ENCODE assay signal across 11 cellular contexts in genomic region chr6:105981888-105982358, GRCh38.
DNase-seq lines count a peak whose midpoint lies in the region; ATAC-seq, FAIRE-seq and TF ChIP-seq lines count a peak whose summit lies in the region.
"Had no signal": no experiment of that assay in that cellular context is flagged by ENCODE, and none has a peak within 500 bp of the region (broad histone marks: within the 10 kb centered on the region; RNA-seq: fewer than 3 reads in every experiment).

No MANE protein-coding gene starts in this region.

- no peaks in the 10 kb centered on the region for H3K36me3 ChIP-seq in mucosa of stomach (ENCODE audit: control insufficient read depth, insufficient read depth, low read length)
- H3K36me3 ChIP-seq in SJCRH30, result no peaks in the 10 kb centered on the region

- peaks cover 4% of the 10 kb centered on the region for H3K9me3 Mint-ChIP-seq in stimulated activated naive CD8-positive, alpha-beta T cell treated with anti-CD3 and anti-CD28 coated beads, Interleukin-15, Interleukin-2, amounts not matched to agents 100 ng/mL and 50 ng/mL, for 24 hours

- H3K4me1 ChIP-seq in mucosa of stomach (ENCODE audit: control insufficient read depth, insufficient read depth, low read length), result peaks cover 7% of the 10 kb centered on the region
- H3K4me1 ChIP-seq in SJCRH30, result no peaks in the 10 kb centered on the region

- H3K9ac ChIP-seq in mucosa of stomach (ENCODE audit: low read length), result peak overlapping the region; percentile 24

- peaks cover 49% of the 10 kb centered on the region for H3K27me3 ChIP-seq in mucosa of stomach (ENCODE audit: control insufficient read depth, insufficient read depth, low read length)
- no peaks in the 10 kb centered on the region for H3K27me3 ChIP-seq in SJCRH30

- no peak for DNase-seq in stimulated activated naive CD8-positive, alpha-beta T cell treated with anti-CD3 and anti-CD28 coated beads, Interleukin-15, Interleukin-2, amounts not matched to agents 100 U/mL and 50 U/mL, for 24 hours
- no peak for DNase-seq in astrocyte of the cerebellum (ENCODE audit: low read depth)
- DNase-seq in GM12891 (ENCODE audit: insufficient read length, low spot score), result no peak
- no peak for DNase-seq in SJCRH30
- DNase-seq: GF-D8 had no signal

- no peak for ATAC-seq in stimulated activated naive CD8-positive, alpha-beta T cell treated with anti-CD3 and anti-CD28 coated beads, Interleukin-15, Interleukin-2, amounts not matched to agents 100 U/mL and 50 U/mL, for 24 hours
- ATAC-seq in GM21619 (IDR thresholded peaks at IDR 0.05; ENCODE audit: unreplicated experiment) (no peak), HG03135 (IDR thresholded peaks at IDR 0.05; ENCODE audit: unreplicated experiment) (no peak)

- H3K4me1 Mint-ChIP-seq in stimulated activated naive CD8-positive, alpha-beta T cell treated with anti-CD3 and anti-CD28 coated beads, Interleukin-15, Interleukin-2, amounts not matched to agents 100 ng/mL and 50 ng/mL, for 24 hours (ENCODE audit: low read depth), result peaks cover 39% of the 10 kb centered on the region

- H3K27ac Mint-ChIP-seq in stimulated activated naive CD8-positive, alpha-beta T cell treated with anti-CD3 and anti-CD28 coated beads, Interleukin-15, Interleukin-2, amounts not matched to agents 100 ng/mL and 50 ng/mL, for 24 hours, result no peak overlapping the region

- H3K9me3 ChIP-seq in mucosa of stomach (ENCODE audit: control insufficient read depth, low read length), result no peaks in the 10 kb centered on the region
- H3K9me3 ChIP-seq in SJCRH30 (replicated peaks), result no peaks in the 10 kb centered on the region

- H3K4me3 ChIP-seq in astrocyte of the cerebellum (ENCODE audit: low read depth, low read length) (peak overlapping the region; percentile 38), mucosa of stomach (ENCODE audit: low read length) (no peak overlapping the region), SJCRH30 (no peak overlapping the region)

- H3K27me3 Mint-ChIP-seq in stimulated activated naive CD8-positive, alpha-beta T cell treated with anti-CD3 and anti-CD28 coated beads, Interleukin-15, Interleukin-2, amounts not matched to agents 100 ng/mL and 50 ng/mL, for 24 hours, result peaks cover 65% of the 10 kb centered on the region

- TF ChIP-seq POLR2A in GM12891 (IDR thresholded peaks at IDR 0.05; ENCODE audit: low read depth, low read length), result no peak

- in situ Hi-C loops in astrocyte of the cerebellum (cut with HindIII; ENCODE audit: low sequenced_read_pairs), result no loop called here

- H3K4me3 Mint-ChIP-seq in stimulated activated naive CD8-positive, alpha-beta T cell treated with anti-CD3 and anti-CD28 coated beads, Interleukin-15, Interleukin-2, amounts not matched to agents 100 ng/mL and 50 ng/mL, for 24 hours, result peak overlapping the region; percentile 83

- TF ChIP-seq CTCF in astrocyte of the cerebellum (IDR thresholded peaks at IDR 0.05; ENCODE audit: low read depth, low read length, missing control alignments), result no peak

- no peak overlapping the region for H3K27ac ChIP-seq in SJCRH30

- peaks cover 4% of the 10 kb centered on the region for H3K36me3 Mint-ChIP-seq in stimulated activated naive CD8-positive, alpha-beta T cell treated with anti-CD3 and anti-CD28 coated beads, Interleukin-15, Interleukin-2, amounts not matched to agents 100 ng/mL and 50 ng/mL, for 24 hours (ENCODE audit: low read depth)

- FAIRE-seq in GM12891 (lab: Jason Lieb, UNC), result no peak
- FAIRE-seq: frontal cortex, urothelium cell line had no signal

TF ChIP-seq in GM12891, 5 proteins besides CTCF, POLR2A, EP300 and RAD21:
- TF ChIP-seq PAX5 (IDR thresholded peaks at IDR 0.05; ENCODE audit: insufficient read depth, low read length, severe bottlenecking), result no peak
- no peak for TF ChIP-seq SPI1 (IDR thresholded peaks at IDR 0.05; ENCODE audit: low read depth, low read length)
- TF ChIP-seq TAF1 (IDR thresholded peaks at IDR 0.05; ENCODE audit: low read depth, low read length), result no peak
- TF ChIP-seq POLR2AphosphoS5 (IDR thresholded peaks at IDR 0.05; ENCODE audit: low read depth, low read length), result no peak
- no peak for TF ChIP-seq POU2F2 (IDR thresholded peaks at IDR 0.05; ENCODE audit: low read depth, low read length)
